ENCODE assay signal across 3 cellular contexts in the genomic region with DNA sequence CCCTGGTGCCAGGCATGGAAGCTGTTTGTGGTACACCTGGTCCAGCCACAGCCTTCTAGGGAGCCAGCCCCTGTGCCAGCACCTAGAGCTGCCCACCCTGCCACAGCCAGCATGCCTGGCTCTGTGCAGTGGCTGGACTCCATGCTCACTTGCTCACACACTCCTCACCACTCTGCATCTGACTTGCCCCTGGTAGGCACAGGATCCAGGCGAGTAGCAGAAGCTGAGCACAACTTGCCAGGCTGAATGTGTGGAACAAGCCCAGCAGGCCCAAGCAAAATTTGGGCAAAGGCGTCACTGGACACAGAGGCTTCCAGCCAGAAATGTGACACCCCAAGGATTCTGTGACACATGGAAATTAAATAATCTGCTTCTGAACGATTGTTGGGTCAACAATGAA.
TF ChIP-seq lines count a peak whose summit lies in the region.

No MANE protein-coding gene starts in this region.

TF ChIP-seq in A549, 52 proteins besides CTCF, POLR2A, EP300 and RAD21 (continued from another document):
- TF ChIP-seq ZSCAN20 (CRISPR knock-in tag; IDR thresholded peaks at IDR 0.05) (no peak), CHD2 (IDR thresholded peaks at IDR 0.05; ENCODE audit: low read length, partially characterized antibody) (no peak), RNF2 (IDR thresholded peaks at IDR 0.05; ENCODE audit: borderline replicate concordance, low read depth) (no peak), KDM1A (IDR thresholded peaks at IDR 0.05; ENCODE audit: low read depth) (no peak), JUN (IDR thresholded peaks at IDR 0.05) (no peak), SMC3 (IDR thresholded peaks at IDR 0.05) (no peak), GATA3 (IDR thresholded peaks at IDR 0.05; ENCODE audit: borderline replicate concordance) (no peak), USF2 (IDR thresholded peaks at IDR 0.05) (no peak), TFCP2L1 (CRISPR knock-in tag; IDR thresholded peaks at IDR 0.05) (no peak), ESRRA (IDR thresholded peaks at IDR 0.05; ENCODE audit: borderline replicate concordance, low read length) (no peak), NFE2L2 (conservative IDR thresholded peaks at IDR 0.05; ENCODE audit: low read length) (no peak), FOSB (CRISPR knock-in tag; IDR thresholded peaks at IDR 0.05) (no peak), BHLHE40 (IDR thresholded peaks at IDR 0.05; ENCODE audit: low read depth, low read length) (no peak), HEYL (CRISPR knock-in tag; IDR thresholded peaks at IDR 0.05) (no peak), HDAC2 (IDR thresholded peaks at IDR 0.05) (no peak)
- TF ChIP-seq, protein P1, sequence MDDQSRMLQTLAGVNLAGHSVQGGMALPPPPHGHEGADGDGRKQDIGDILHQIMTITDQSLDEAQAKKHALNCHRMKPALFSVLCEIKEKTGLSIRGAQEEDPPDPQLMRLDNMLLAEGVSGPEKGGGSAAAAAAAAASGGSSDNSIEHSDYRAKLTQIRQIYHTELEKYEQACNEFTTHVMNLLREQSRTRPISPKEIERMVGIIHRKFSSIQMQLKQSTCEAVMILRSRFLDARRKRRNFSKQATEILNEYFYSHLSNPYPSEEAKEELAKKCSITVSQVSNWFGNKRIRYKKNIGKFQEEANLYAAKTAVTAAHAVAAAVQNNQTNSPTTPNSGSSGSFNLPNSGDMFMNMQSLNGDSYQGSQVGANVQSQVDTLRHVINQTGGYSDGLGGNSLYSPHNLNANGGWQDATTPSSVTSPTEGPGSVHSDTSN (IDR thresholded peaks at IDR 0.05) = no peak

TF ChIP-seq in IMR-90, 13 proteins besides CTCF, POLR2A, EP300 and RAD21 (continued from another document):
- TF ChIP-seq FOS (IDR thresholded peaks at IDR 0.05; ENCODE audit: low read depth, low read length) (no peak), CEBPB (IDR thresholded peaks at IDR 0.05; ENCODE audit: low read depth, low read length) (no peak), ELK1 (IDR thresholded peaks at IDR 0.05; ENCODE audit: borderline replicate concordance, low read depth, low read length) (no peak), MXI1 (IDR thresholded peaks at IDR 0.05; ENCODE audit: borderline replicate concordance, low read depth, low read length) (no peak), RFX5 (IDR thresholded peaks at IDR 0.05; ENCODE audit: low read depth, low read length) (no peak), NFE2L2 (IDR thresholded peaks at IDR 0.05; ENCODE audit: low read depth, low read length) (no peak), SMC3 (IDR thresholded peaks at IDR 0.05; ENCODE audit: low read depth, low read length) (no peak), MAFK (IDR thresholded peaks at IDR 0.05; ENCODE audit: low read depth, low read length) (no peak)

TF ChIP-seq in WTC11, 78 proteins besides CTCF, POLR2A, EP300 and RAD21:
- TF ChIP-seq ZNF512 (CRISPR knock-in tag; IDR thresholded peaks at IDR 0.05; ENCODE audit: borderline replicate concordance) = no peak
- TF ChIP-seq ZNF317 (CRISPR knock-in tag; IDR thresholded peaks at IDR 0.05; ENCODE audit: borderline replicate concordance, low read depth) = no peak
- TF ChIP-seq FOXK1 (CRISPR knock-in tag; IDR thresholded peaks at IDR 0.05) = no peak
- no peak for TF ChIP-seq SOX15 (CRISPR knock-in tag; IDR thresholded peaks at IDR 0.05)
- TF ChIP-seq IRF1 (CRISPR knock-in tag; IDR thresholded peaks at IDR 0.05) = no peak
- no peak for TF ChIP-seq GRHL2 (CRISPR knock-in tag; IDR thresholded peaks at IDR 0.05; ENCODE audit: insufficient replicate concordance, severe bottlenecking)
- TF ChIP-seq, protein P2, sequence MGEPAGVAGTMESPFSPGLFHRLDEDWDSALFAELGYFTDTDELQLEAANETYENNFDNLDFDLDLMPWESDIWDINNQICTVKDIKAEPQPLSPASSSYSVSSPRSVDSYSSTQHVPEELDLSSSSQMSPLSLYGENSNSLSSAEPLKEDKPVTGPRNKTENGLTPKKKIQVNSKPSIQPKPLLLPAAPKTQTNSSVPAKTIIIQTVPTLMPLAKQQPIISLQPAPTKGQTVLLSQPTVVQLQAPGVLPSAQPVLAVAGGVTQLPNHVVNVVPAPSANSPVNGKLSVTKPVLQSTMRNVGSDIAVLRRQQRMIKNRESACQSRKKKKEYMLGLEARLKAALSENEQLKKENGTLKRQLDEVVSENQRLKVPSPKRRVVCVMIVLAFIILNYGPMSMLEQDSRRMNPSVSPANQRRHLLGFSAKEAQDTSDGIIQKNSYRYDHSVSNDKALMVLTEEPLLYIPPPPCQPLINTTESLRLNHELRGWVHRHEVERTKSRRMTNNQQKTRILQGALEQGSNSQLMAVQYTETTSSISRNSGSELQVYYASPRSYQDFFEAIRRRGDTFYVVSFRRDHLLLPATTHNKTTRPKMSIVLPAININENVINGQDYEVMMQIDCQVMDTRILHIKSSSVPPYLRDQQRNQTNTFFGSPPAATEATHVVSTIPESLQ (CRISPR knock-in tag; IDR thresholded peaks at IDR 0.05) = no peak
- TF ChIP-seq EMX1 (CRISPR knock-in tag; IDR thresholded peaks at IDR 0.05) = no peak
- TF ChIP-seq, protein P3, sequence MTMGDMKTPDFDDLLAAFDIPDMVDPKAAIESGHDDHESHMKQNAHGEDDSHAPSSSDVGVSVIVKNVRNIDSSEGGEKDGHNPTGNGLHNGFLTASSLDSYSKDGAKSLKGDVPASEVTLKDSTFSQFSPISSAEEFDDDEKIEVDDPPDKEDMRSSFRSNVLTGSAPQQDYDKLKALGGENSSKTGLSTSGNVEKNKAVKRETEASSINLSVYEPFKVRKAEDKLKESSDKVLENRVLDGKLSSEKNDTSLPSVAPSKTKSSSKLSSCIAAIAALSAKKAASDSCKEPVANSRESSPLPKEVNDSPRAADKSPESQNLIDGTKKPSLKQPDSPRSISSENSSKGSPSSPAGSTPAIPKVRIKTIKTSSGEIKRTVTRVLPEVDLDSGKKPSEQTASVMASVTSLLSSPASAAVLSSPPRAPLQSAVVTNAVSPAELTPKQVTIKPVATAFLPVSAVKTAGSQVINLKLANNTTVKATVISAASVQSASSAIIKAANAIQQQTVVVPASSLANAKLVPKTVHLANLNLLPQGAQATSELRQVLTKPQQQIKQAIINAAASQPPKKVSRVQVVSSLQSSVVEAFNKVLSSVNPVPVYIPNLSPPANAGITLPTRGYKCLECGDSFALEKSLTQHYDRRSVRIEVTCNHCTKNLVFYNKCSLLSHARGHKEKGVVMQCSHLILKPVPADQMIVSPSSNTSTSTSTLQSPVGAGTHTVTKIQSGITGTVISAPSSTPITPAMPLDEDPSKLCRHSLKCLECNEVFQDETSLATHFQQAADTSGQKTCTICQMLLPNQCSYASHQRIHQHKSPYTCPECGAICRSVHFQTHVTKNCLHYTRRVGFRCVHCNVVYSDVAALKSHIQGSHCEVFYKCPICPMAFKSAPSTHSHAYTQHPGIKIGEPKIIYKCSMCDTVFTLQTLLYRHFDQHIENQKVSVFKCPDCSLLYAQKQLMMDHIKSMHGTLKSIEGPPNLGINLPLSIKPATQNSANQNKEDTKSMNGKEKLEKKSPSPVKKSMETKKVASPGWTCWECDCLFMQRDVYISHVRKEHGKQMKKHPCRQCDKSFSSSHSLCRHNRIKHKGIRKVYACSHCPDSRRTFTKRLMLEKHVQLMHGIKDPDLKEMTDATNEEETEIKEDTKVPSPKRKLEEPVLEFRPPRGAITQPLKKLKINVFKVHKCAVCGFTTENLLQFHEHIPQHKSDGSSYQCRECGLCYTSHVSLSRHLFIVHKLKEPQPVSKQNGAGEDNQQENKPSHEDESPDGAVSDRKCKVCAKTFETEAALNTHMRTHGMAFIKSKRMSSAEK (CRISPR knock-in tag; IDR thresholded peaks at IDR 0.05; ENCODE audit: borderline replicate concordance) = no peak
- TF ChIP-seq MYBL2 (CRISPR knock-in tag; IDR thresholded peaks at IDR 0.05) = no peak
- TF ChIP-seq, protein P4, sequence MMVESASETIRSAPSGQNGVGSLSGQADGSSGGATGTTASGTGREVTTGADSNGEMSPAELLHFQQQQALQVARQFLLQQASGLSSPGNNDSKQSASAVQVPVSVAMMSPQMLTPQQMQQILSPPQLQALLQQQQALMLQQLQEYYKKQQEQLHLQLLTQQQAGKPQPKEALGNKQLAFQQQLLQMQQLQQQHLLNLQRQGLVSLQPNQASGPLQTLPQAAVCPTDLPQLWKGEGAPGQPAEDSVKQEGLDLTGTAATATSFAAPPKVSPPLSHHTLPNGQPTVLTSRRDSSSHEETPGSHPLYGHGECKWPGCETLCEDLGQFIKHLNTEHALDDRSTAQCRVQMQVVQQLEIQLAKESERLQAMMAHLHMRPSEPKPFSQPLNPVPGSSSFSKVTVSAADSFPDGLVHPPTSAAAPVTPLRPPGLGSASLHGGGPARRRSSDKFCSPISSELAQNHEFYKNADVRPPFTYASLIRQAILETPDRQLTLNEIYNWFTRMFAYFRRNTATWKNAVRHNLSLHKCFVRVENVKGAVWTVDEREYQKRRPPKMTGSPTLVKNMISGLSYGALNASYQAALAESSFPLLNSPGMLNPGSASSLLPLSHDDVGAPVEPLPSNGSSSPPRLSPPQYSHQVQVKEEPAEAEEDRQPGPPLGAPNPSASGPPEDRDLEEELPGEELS (CRISPR knock-in tag; IDR thresholded peaks at IDR 0.05) = no peak
- no peak for TF ChIP-seq IRF2 (CRISPR knock-in tag; IDR thresholded peaks at IDR 0.05; ENCODE audit: borderline replicate concordance, low read depth)
